In genomic region chr16:7601100-7601499, GRCh38 we compare ENCODE assay signal across 33 cellular contexts.
"Had no signal": no experiment of that assay in that cellular context is flagged by ENCODE, and none has a peak within 500 bp of the region (broad histone marks: within the 10 kb centered on the region; RNA-seq: fewer than 3 reads in every experiment).

No MANE protein-coding gene starts in this region.

- H3K4me3 ChIP-seq: Peyer's patch, SK-N-MC had no signal

- H3K4me1 ChIP-seq: Peyer's patch had no signal

- H3K36me3 ChIP-seq: Peyer's patch, WERI-Rb-1 had no signal

- DNase-seq: activated CD4-positive, alpha-beta memory T cell treated with anti-CD3 and anti-CD28 coated beads, Interleukin-2, amount 10 ng/mL, durations not matched to agents 7 days and 5 days; activated CD4-positive, alpha-beta T cell treated with anti-CD3 and anti-CD28 coated beads for 1 hour; activated CD4-positive, alpha-beta T cell treated with anti-CD3 and anti-CD28 coated beads for 48 hours; activated CD4-positive, CD25-positive, alpha-beta regulatory T cell; activated CD8-positive, alpha-beta memory T cell treated with anti-CD3 and anti-CD28 coated beads for 24 hours; activated CD8-positive, alpha-beta memory T cell treated with anti-CD3 and anti-CD28 coated beads, Interleukin-2, amount 10 ng/mL, durations not matched to agents 7 days and 5 days; activated CD8-positive, alpha-beta memory T cell treated with anti-CD3 and anti-CD28 coated beads, Interleukin-2, amount 50 U/mL, for 48 hours; activated effector memory CD4-positive, alpha-beta T cell treated with anti-CD3 and anti-CD28 coated beads, Interleukin-2, amount 50 U/mL, for 16 hours; activated naive CD4-positive, alpha-beta T cell treated with Interleukin-2 at 50 U/mL for 16 hours; activated naive CD8-positive, alpha-beta T cell treated with anti-CD3 and anti-CD28 coated beads, Interleukin-2, amount 10 ng/mL, durations not matched to agents 7 days and 5 days; activated T-cell treated with anti-CD3 and anti-CD28 coated beads, Interleukin-2, amount 50 U/mL, for 72 hours; amygdala; Kasumi-1; KG1; MM.1S; MV-4-11; NCI-H1092; NCI-H1436 treated with DMSO at 0.1 percent for 48 hours; NCI-H1694 treated with DMSO at 0.1 percent for 48 hours; NCI-H2029 treated with DMSO at 0.1 percent for 48 hours; NCI-H2107; NCI-H2171; NCI-H510A; NCI-H526; NCI-H748 treated with DMSO at 0.1 percent for 48 hours; NK-92 treated with Interleukin-12 subunit alpha and Interleukin-12 subunit beta, amount 100 ng/mL, for 24 hours; PC-3; Peyer's patch; RPMI8226; T1000; WERI-Rb-1 had no signal

- ATAC-seq: activated CD8-positive, alpha-beta memory T cell treated with anti-CD3 and anti-CD28 coated beads, Interleukin-2, amount 10 ng/mL, durations not matched to agents 7 days and 5 days; activated T-cell treated with anti-CD3 and anti-CD28 coated beads, Interleukin-2, amount 50 U/mL, for 72 hours; activated T-helper 17 cell treated with anti-CD3 and anti-CD28 coated beads, Interleukin-2, amount 50 U/mL, for 72 hours; PC-3 had no signal

- H3K9me3 ChIP-seq: Peyer's patch had no signal

- H3K27me3 ChIP-seq: Peyer's patch had no signal

- H3K27ac ChIP-seq: Peyer's patch, SK-N-MC, WERI-Rb-1 had no signal
